In the genomic region with DNA sequence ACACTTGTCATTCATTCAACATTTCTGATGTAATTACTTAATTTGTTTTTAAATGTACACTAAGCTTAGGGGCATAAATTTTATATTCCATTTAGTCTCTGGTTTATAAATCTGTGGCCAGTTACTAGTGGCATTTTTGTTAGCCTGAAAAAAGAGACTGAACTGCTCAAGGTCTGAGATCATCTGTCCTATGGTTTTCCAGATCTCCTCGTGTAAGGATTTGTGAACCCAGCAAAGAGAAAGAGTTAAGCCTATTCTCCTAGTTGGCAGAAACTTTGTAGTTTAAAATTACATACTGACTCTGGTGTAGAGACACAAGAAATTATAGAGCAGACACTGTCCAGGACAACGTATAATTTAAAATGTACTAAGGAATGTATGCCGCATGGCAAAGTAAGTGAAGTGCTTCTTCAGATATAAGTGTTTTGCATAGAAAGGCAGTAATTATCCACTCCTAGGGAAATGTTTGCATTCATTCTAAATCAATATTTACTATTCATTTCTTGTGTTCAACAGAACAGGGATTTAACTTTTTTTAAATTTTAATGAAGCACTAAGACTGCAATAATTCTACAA, we compare ENCODE assay signal across 32 cellular contexts.
DNase-seq lines count a peak whose midpoint lies in the region; ATAC-seq and TF ChIP-seq lines count a peak whose summit lies in the region.
"Had no signal": no experiment of that assay in that cellular context is flagged by ENCODE, and none has a peak within 500 bp of the region (broad histone marks: within the 10 kb centered on the region; RNA-seq: fewer than 3 reads in every experiment).

No MANE protein-coding gene starts in this region.

- intact Hi-C loops in natural killer cell (cut with micrococcal nuclease) (no loop called here), left ventricle myocardium superior (cut with micrococcal nuclease) (no loop called here)

- H3K4me3 ChIP-seq in brain microvascular endothelial cell (ENCODE audit: low read depth, low read length) = no peak overlapping the region
- peak overlapping the region; percentile 45 for H3K4me3 ChIP-seq in osteoblast (ENCODE audit: insufficient read depth, low read length)
- H3K4me3 ChIP-seq: BLaER1, GM23248, prostate gland, upper lobe of left lung had no signal

- H3K4me1 ChIP-seq in osteoblast (ENCODE audit: insufficient read depth, low read length) = peaks cover 61% of the 10 kb centered on the region
- H3K4me1 ChIP-seq: foreskin keratinocyte, prostate gland had no signal

- no peaks in the 10 kb centered on the region for H4K20me1 ChIP-seq in osteoblast (ENCODE audit: insufficient read depth, low read length)
- H4K20me1 ChIP-seq: BLaER1 had no signal

- DNase-seq in EH (ENCODE audit: low read depth) (peak; percentile 37), NCI-H1417 (lab: John Stamatoyannopoulos, UW) (peak; percentile 12 to 70 (median 13)), brain microvascular endothelial cell (no peak), osteoblast (ENCODE audit: insufficient read length, low spot score, missing footprints) (no peak), natural killer cell (no peak), left ventricle myocardium superior (no peak)
- DNase-seq: activated CD4-positive, alpha-beta memory T cell treated with anti-CD3 and anti-CD28 coated beads, Interleukin-2, amount 10 ng/mL, durations not matched to agents 7 days and 5 days; activated CD4-positive, alpha-beta T cell treated with anti-CD3 and anti-CD28 coated beads for 1 hour; activated CD8-positive, alpha-beta memory T cell treated with anti-CD3 and anti-CD28 coated beads, Interleukin-2, amount 50 U/mL, for 4 hours; activated naive CD4-positive, alpha-beta T cell; activated naive CD8-positive, alpha-beta T cell treated with anti-CD3 and anti-CD28 coated beads, Interleukin-2, amount 50 U/mL, for 24 hours; cortex of kidney; erythroblast; foreskin keratinocyte; GDM1; GM23248; head of caudate nucleus; IMR-90; islet precursor cell; NCI-H1092; NCI-H524; NK-92 treated with Interleukin-12 subunit alpha and Interleukin-12 subunit beta, amount 100 ng/mL, for 24 hours; PC-3; upper lobe of left lung had no signal

- H3K27ac ChIP-seq in brain microvascular endothelial cell (peak overlapping the region; percentile 83), osteoblast (ENCODE audit: low read depth, low read length) (peak overlapping the region; percentile 87)
- H3K27ac ChIP-seq: BLaER1, foreskin keratinocyte, GM23248, neutrophil, upper lobe of left lung had no signal

- in situ Hi-C loops in brain microvascular endothelial cell (cut with HindIII; ENCODE audit: low pct_ligation_motif_present, low sequenced_read_pairs) = no loop called here

- peaks cover under 1 to 3% of the 10 kb centered on the region in 2 donors for H3K4me1 Mint-ChIP-seq in natural killer cell
- H3K4me1 Mint-ChIP-seq: activated CD4-positive, alpha-beta memory T cell treated with anti-CD3 and anti-CD28 coated beads, Interleukin-2, amount 10 ng/mL, durations not matched to agents 7 days and 5 days; activated naive CD8-positive, alpha-beta T cell treated with anti-CD3 and anti-CD28 coated beads, Interleukin-2, amount 50 U/mL, for 24 hours had no signal

- ATAC-seq in GM18867 (IDR thresholded peaks at IDR 0.05; ENCODE audit: unreplicated experiment) (no peak), natural killer cell (no peak), left ventricle myocardium superior (no peak), GM18517 (IDR thresholded peaks at IDR 0.05; ENCODE audit: unreplicated experiment) (no peak)
- ATAC-seq: activated naive CD8-positive, alpha-beta T cell treated with anti-CD3 and anti-CD28 coated beads, Interleukin-2, amount 50 U/mL, for 24 hours; foreskin keratinocyte; PC-3; sciatic nerve; stimulated activated memory B cell treated with anti-CD40 and anti-IgM and Interleukin-4, amounts not matched to agents 10 μg/mL and 1 μg/mL and 100 μg/mL, for 72 hours had no signal

- H3K27ac Mint-ChIP-seq in natural killer cell = no peak overlapping the region
- H3K27ac Mint-ChIP-seq: activated CD4-positive, alpha-beta memory T cell treated with anti-CD3 and anti-CD28 coated beads, Interleukin-2, amount 10 ng/mL, durations not matched to agents 7 days and 5 days; activated naive CD8-positive, alpha-beta T cell treated with anti-CD3 and anti-CD28 coated beads, Interleukin-2, amount 50 U/mL, for 24 hours; stimulated activated memory B cell treated with anti-CD40 and anti-IgM and Interleukin-4, amounts not matched to agents 10 μg/mL and 1 μg/mL and 100 μg/mL, for 72 hours; T-helper 2 cell treated with Interferon-gamma antibody and Interleukin-4, amounts not matched to agents 5 μg/mL and 100 μg/mL, for 36 hours had no signal

- H3K9me3 Mint-ChIP-seq in natural killer cell = no peaks in the 10 kb centered on the region
- H3K9me3 Mint-ChIP-seq: activated CD4-positive, alpha-beta memory T cell treated with anti-CD3 and anti-CD28 coated beads, Interleukin-2, amount 10 ng/mL, durations not matched to agents 7 days and 5 days; activated naive CD8-positive, alpha-beta T cell treated with anti-CD3 and anti-CD28 coated beads, Interleukin-2, amount 50 U/mL, for 24 hours; stimulated activated memory B cell treated with anti-CD40 and anti-IgM and Interleukin-4, amounts not matched to agents 10 μg/mL and 1 μg/mL and 100 μg/mL, for 72 hours; T-helper 2 cell treated with Interferon-gamma antibody and Interleukin-4, amounts not matched to agents 5 μg/mL and 100 μg/mL, for 36 hours had no signal

- no peak for TF ChIP-seq CTCF in brain microvascular endothelial cell (IDR thresholded peaks at IDR 0.05; ENCODE audit: low read depth, low read length, missing control alignments)
- TF ChIP-seq CTCF in osteoblast (IDR thresholded peaks at IDR 0.05; ENCODE audit: extremely low read depth, low read depth, low read length) = no peak
- no peak for TF ChIP-seq CTCF in natural killer cell (IDR thresholded peaks at IDR 0.05)

- H3K9me3 ChIP-seq in osteoblast (ENCODE audit: low read depth, low read length) = no peaks in the 10 kb centered on the region
- H3K9me3 ChIP-seq: BLaER1, neutrophil, prostate gland, upper lobe of left lung had no signal

- H3K4me2 ChIP-seq in osteoblast (ENCODE audit: insufficient read depth, low read length) = peak overlapping the region; percentile 76
- H3K4me2 ChIP-seq: BLaER1 had no signal

- H3K36me3 ChIP-seq in brain microvascular endothelial cell (replicated peaks) (no peaks in the 10 kb centered on the region), osteoblast (ENCODE audit: insufficient read depth, low read length) (no peaks in the 10 kb centered on the region)
- H3K36me3 ChIP-seq: BLaER1, neutrophil, prostate gland, upper lobe of left lung had no signal

- H3K4me3 Mint-ChIP-seq in natural killer cell = no peak overlapping the region
- H3K4me3 Mint-ChIP-seq: activated CD4-positive, alpha-beta memory T cell treated with anti-CD3 and anti-CD28 coated beads, Interleukin-2, amount 10 ng/mL, durations not matched to agents 7 days and 5 days; activated naive CD8-positive, alpha-beta T cell treated with anti-CD3 and anti-CD28 coated beads, Interleukin-2, amount 50 U/mL, for 24 hours; stimulated activated memory B cell treated with anti-CD40 and anti-IgM and Interleukin-4, amounts not matched to agents 10 μg/mL and 1 μg/mL and 100 μg/mL, for 72 hours; T-helper 2 cell treated with Interferon-gamma antibody and Interleukin-4, amounts not matched to agents 5 μg/mL and 100 μg/mL, for 36 hours had no signal

- peaks cover 5 to 8% of the 10 kb centered on the region in 2 donors for H3K27me3 Mint-ChIP-seq in natural killer cell (ENCODE audit: low read depth in 2 of 2)
- H3K27me3 Mint-ChIP-seq: activated CD4-positive, alpha-beta memory T cell treated with anti-CD3 and anti-CD28 coated beads, Interleukin-2, amount 10 ng/mL, durations not matched to agents 7 days and 5 days; activated naive CD8-positive, alpha-beta T cell treated with anti-CD3 and anti-CD28 coated beads, Interleukin-2, amount 50 U/mL, for 24 hours; stimulated activated memory B cell treated with anti-CD40 and anti-IgM and Interleukin-4, amounts not matched to agents 10 μg/mL and 1 μg/mL and 100 μg/mL, for 72 hours had no signal

- no peaks in the 10 kb centered on the region for H3K36me3 Mint-ChIP-seq in natural killer cell
- H3K36me3 Mint-ChIP-seq: stimulated activated memory B cell treated with anti-CD40 and anti-IgM and Interleukin-4, amounts not matched to agents 10 μg/mL and 1 μg/mL and 100 μg/mL, for 72 hours had no signal

- peaks cover 44% of the 10 kb centered on the region for H3K79me2 ChIP-seq in osteoblast (ENCODE audit: insufficient read depth, low read length)

- H2AFZ ChIP-seq in osteoblast (ENCODE audit: low read length) = peak overlapping the region; percentile 16

- no peaks in the 10 kb centered on the region for H3K27me3 ChIP-seq in brain microvascular endothelial cell (replicated peaks)
- H3K27me3 ChIP-seq in osteoblast (ENCODE audit: insufficient read depth, low read length) = no peaks in the 10 kb centered on the region
- H3K27me3 ChIP-seq: BLaER1, foreskin keratinocyte, neutrophil, upper lobe of left lung had no signal

Comparison
In these comparisons a context has a peak if more than half of its experiments do, and no peak if none do; other contexts are left out.
1. DNase-seq: peak in EH (single experiment) and NCI-H1417 (3 of 3); none in brain microvascular endothelial cell (single experiment), osteoblast (single experiment), natural killer cell (single experiment) and left ventricle myocardium superior (single experiment).